In genomic region chr4:21845663-21846062, GRCh38 we compare ENCODE assay signal across 13 cellular contexts.
"Had no signal": no experiment of that assay in that cellular context is flagged by ENCODE, and none has a peak within 500 bp of the region (broad histone marks: within the 10 kb centered on the region; RNA-seq: fewer than 3 reads in every experiment).

No MANE protein-coding gene starts in this region.

- H3K36me3 ChIP-seq: upper lobe of right lung had no signal

- H3K27me3 ChIP-seq: foreskin keratinocyte, testis, upper lobe of right lung had no signal

- H3K4me1 ChIP-seq: foreskin keratinocyte, testis, upper lobe of right lung had no signal

- H3K9me3 ChIP-seq: testis, upper lobe of right lung had no signal

- H3K4me3 ChIP-seq: testis, upper lobe of right lung had no signal

- H3K27ac ChIP-seq: epithelial cell of prostate, foreskin keratinocyte, testis, upper lobe of right lung had no signal

- DNase-seq: activated CD4-positive, alpha-beta T cell treated with anti-CD3 and anti-CD28 coated beads for 48 hours; activated CD8-positive, alpha-beta T cell treated with anti-CD3 and anti-CD28 coated beads, Interleukin-2, amount 10 ng/mL, durations not matched to agents 7 days and 5 days; activated naive CD4-positive, alpha-beta T cell treated with anti-CD3 and anti-CD28 coated beads for 36 hours; effector memory CD8-positive, alpha-beta T cell; foreskin keratinocyte; stimulated activated CD4-positive, alpha-beta T cell treated with anti-CD3 and anti-CD28 coated beads, Interleukin-4, amount 100 ng/mL, for 1 hour; stimulated activated CD8-positive, alpha-beta memory T cell treated with anti-CD3 and anti-CD28 coated beads, Interleukin-4, amount 100 ng/mL, for 48 hours; stimulated activated naive CD8-positive, alpha-beta T cell treated with anti-CD3 and anti-CD28 coated beads, Interleukin-15, Interleukin-2, amounts not matched to agents 100 U/mL and 50 U/mL, for 24 hours; T-helper 1 cell; testis; upper lobe of right lung had no signal

- ATAC-seq: activated CD8-positive, alpha-beta T cell treated with anti-CD3 and anti-CD28 coated beads, Interleukin-2, amount 10 ng/mL, durations not matched to agents 7 days and 5 days; effector memory CD8-positive, alpha-beta T cell; foreskin keratinocyte; sciatic nerve; stimulated activated naive CD8-positive, alpha-beta T cell treated with anti-CD3 and anti-CD28 coated beads, Interleukin-15, Interleukin-2, amounts not matched to agents 100 U/mL and 50 U/mL, for 24 hours; upper lobe of right lung had no signal
